In genomic region chr9:98983295-98984268, GRCh38 we compare ENCODE assay signal across 15 cellular contexts. TPM values are rescaled to one million over a fixed set of nuclear protein-coding genes. Genes with fewer than 3 reads are reported as not detected.
A peak's percentile ranks its signal among the peaks of the same experiment; 100 is the strongest.
DNase-seq lines count a peak whose midpoint lies in the region; ATAC-seq and TF ChIP-seq lines count a peak whose summit lies in the region.
"Had no signal": no experiment of that assay in that cellular context is flagged by ENCODE, and none has a peak within 500 bp of the region (broad histone marks: within the 10 kb centered on the region; RNA-seq: fewer than 3 reads in every experiment).

No MANE protein-coding gene starts in this region.

- no peak overlapping the region for H2AFZ ChIP-seq in MM.1S (ENCODE audit: low read length)

- H3K9ac ChIP-seq in MM.1S (ENCODE audit: low read length) = no peak overlapping the region

- H3K4me1 ChIP-seq in MM.1S (ENCODE audit: low read length) = peaks cover 9% of the 10 kb centered on the region; the same call in 1 of the 2 replicates
- H3K4me1 ChIP-seq: psoas muscle had no signal

- no peaks in the 10 kb centered on the region for H3K9me2 ChIP-seq in MM.1S (replicated peaks; ENCODE audit: insufficient read depth, low read length)

- DNase-seq in EL = peak; percentile 93
- DNase-seq in SW480 (ENCODE audit: low spot score) = peak; percentile 41
- DNase-seq in fibroblast of the aortic adventitia (ENCODE audit: low read depth) = peak; percentile 64
- peak; percentile 80 for DNase-seq in skeletal muscle cell (ENCODE audit: low read depth)
- DNase-seq in anterior cingulate cortex (lab: John Stamatoyannopoulos, UW) = no peak
- no peak for DNase-seq in MM.1S
- no peak for DNase-seq in medulla oblongata (ENCODE audit: extremely low spot score)
- DNase-seq: effector memory CD4-positive, alpha-beta T cell; hippocampal formation; NCI-H1092 treated with DMSO at 0.1 percent for 48 hours; NCI-H446 treated with DMSO at 0.1 percent for 48 hours; psoas muscle had no signal

- H3K27ac ChIP-seq in MM.1S (ENCODE audit: low read length) = no peak overlapping the region
- H3K27ac ChIP-seq: psoas muscle had no signal

- H3K36me3 ChIP-seq in MM.1S (replicated peaks; ENCODE audit: insufficient read depth, low read length) = no peaks in the 10 kb centered on the region

- H3K4me2 ChIP-seq in MM.1S (ENCODE audit: low read depth, low read length) = no peak overlapping the region

- H3F3A ChIP-seq in MM.1S (ENCODE audit: insufficient read depth, low read length) = no peaks in the 10 kb centered on the region

- no peaks in the 10 kb centered on the region for H3K9me3 ChIP-seq in MM.1S (replicated peaks; ENCODE audit: insufficient read depth, low read length)
- H3K9me3 ChIP-seq: psoas muscle had no signal

- H3K79me2 ChIP-seq in MM.1S (ENCODE audit: low read length) = no peaks in the 10 kb centered on the region

- no peaks in the 10 kb centered on the region for H4K20me1 ChIP-seq in MM.1S (ENCODE audit: insufficient read depth, low read length)

- peaks cover 9% of the 10 kb centered on the region; the same call in 1 of the 2 replicates for H3K27me3 ChIP-seq in MM.1S (replicated peaks; ENCODE audit: insufficient read depth, low read length)

- TF ChIP-seq CTCF in fibroblast of the aortic adventitia (IDR thresholded peaks at IDR 0.05; ENCODE audit: insufficient read depth, low read length) (no peak), MM.1S (IDR thresholded peaks at IDR 0.05; ENCODE audit: low read length) (no peak)

- no peak for ATAC-seq in GM21423 (IDR thresholded peaks at IDR 0.05; ENCODE audit: unreplicated experiment)
- ATAC-seq: HCT116, Panc1, psoas muscle had no signal

- H3K4me3 ChIP-seq in fibroblast of the aortic adventitia (ENCODE audit: low read depth, low read length) (no peak overlapping the region), skeletal muscle cell (ENCODE audit: low read depth, low read length) (no peak overlapping the region), MM.1S (ENCODE audit: low read length) (no peak overlapping the region)
- H3K4me3 ChIP-seq: psoas muscle had no signal

RNA-seq across cellular contexts. Expression of gene COL15A1, which starts 39.9 kb away (rescaled TPM):
- 25.1 and 25.3 TPM in 2 replicates for total RNA-seq in fibroblast of the aortic adventitia (ENCODE audit: low replicate concordance)

Comparison
In these comparisons a context has a peak if more than half of its experiments do, and no peak if none do; other contexts are left out.
1. DNase-seq: peak in EL (single experiment), SW480 (single experiment), fibroblast of the aortic adventitia (single experiment) and skeletal muscle cell (single experiment); none in anterior cingulate cortex (0 of 58), MM.1S (single experiment) and medulla oblongata (single experiment).